ENCODE assay signal across 1 cellular context in genomic region chr16:10309271-10309932, GRCh38.
A peak's percentile ranks its signal among the peaks of the same experiment; 100 is the strongest.
TF ChIP-seq lines count a peak whose summit lies in the region.

No MANE protein-coding gene starts in this region.

TF ChIP-seq in K562, 482 proteins besides CTCF, POLR2A, EP300 and RAD21 (continued from another document and continues in another):
- TF ChIP-seq SMAD4 (CRISPR knock-in tag; conservative IDR thresholded peaks at IDR 0.05) = no peak
- TF ChIP-seq POU5F1 (IDR thresholded peaks at IDR 0.05; ENCODE audit: borderline replicate concordance, low read depth, low read length, partially characterized antibody) = no peak
- peak; percentile 45; the same call in 1 of the 2 replicates for TF ChIP-seq HMBOX1 (IDR thresholded peaks at IDR 0.05)
- no peak for TF ChIP-seq MTA2 (IDR thresholded peaks at IDR 0.05; ENCODE audit: low read depth)
- TF ChIP-seq, protein P1, sequence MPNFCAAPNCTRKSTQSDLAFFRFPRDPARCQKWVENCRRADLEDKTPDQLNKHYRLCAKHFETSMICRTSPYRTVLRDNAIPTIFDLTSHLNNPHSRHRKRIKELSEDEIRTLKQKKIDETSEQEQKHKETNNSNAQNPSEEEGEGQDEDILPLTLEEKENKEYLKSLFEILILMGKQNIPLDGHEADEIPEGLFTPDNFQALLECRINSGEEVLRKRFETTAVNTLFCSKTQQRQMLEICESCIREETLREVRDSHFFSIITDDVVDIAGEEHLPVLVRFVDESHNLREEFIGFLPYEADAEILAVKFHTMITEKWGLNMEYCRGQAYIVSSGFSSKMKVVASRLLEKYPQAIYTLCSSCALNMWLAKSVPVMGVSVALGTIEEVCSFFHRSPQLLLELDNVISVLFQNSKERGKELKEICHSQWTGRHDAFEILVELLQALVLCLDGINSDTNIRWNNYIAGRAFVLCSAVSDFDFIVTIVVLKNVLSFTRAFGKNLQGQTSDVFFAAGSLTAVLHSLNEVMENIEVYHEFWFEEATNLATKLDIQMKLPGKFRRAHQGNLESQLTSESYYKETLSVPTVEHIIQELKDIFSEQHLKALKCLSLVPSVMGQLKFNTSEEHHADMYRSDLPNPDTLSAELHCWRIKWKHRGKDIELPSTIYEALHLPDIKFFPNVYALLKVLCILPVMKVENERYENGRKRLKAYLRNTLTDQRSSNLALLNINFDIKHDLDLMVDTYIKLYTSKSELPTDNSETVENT (CRISPR knock-in tag; IDR thresholded peaks at IDR 0.05) = no peak
- TF ChIP-seq TEAD4 (IDR thresholded peaks at IDR 0.05; ENCODE audit: low read length) = peak; percentile 44; the same call in 1 of the 2 replicates
- no peak for TF ChIP-seq TEAD4 (CRISPR knock-in tag; IDR thresholded peaks at IDR 0.05; ENCODE audit: borderline replicate concordance)
- peak; percentile 51; the same call in 1 of the 2 replicates for TF ChIP-seq TAL1 (IDR thresholded peaks at IDR 0.05)
- TF ChIP-seq ZNF589 (CRISPR knock-in tag; IDR thresholded peaks at IDR 0.05; ENCODE audit: low read depth) = no peak
- 0 out of 4 replicates have a peak, but pooled peaks of 1 of the 2 experiments have one; percentile 6 for TF ChIP-seq RCOR1 (IDR thresholded peaks at IDR 0.05; ENCODE audit: borderline replicate concordance in 1 of 2, low read depth in 2 of 2, low read length in 2 of 2)
- TF ChIP-seq CREM (IDR thresholded peaks at IDR 0.05; ENCODE audit: low read depth) = peak; percentile 7; the same call in 1 of the 2 replicates
- TF ChIP-seq ESRRB (CRISPR knock-in tag; IDR thresholded peaks at IDR 0.05; ENCODE audit: borderline replicate concordance) = no peak
- TF ChIP-seq LCOR (CRISPR knock-in tag; IDR thresholded peaks at IDR 0.05) = no peak
- no peak for TF ChIP-seq AFF4 (CRISPR knock-in tag; IDR thresholded peaks at IDR 0.05)
- no peak for TF ChIP-seq TEAD1 (CRISPR knock-in tag; IDR thresholded peaks at IDR 0.05)
- no peak for TF ChIP-seq BDP1 (IDR thresholded peaks at IDR 0.05; ENCODE audit: insufficient read depth, insufficient read length)
- TF ChIP-seq SP1 (CRISPR knock-in tag; IDR thresholded peaks at IDR 0.05) = no peak
- TF ChIP-seq RAD51 (IDR thresholded peaks at IDR 0.05; ENCODE audit: borderline replicate concordance, low read depth) = no peak
- TF ChIP-seq ETV6 (IDR thresholded peaks at IDR 0.05; ENCODE audit: borderline replicate concordance in 1 of 2, low read depth in 2 of 2, low read length in 1 of 2) = no peak
- TF ChIP-seq ETV6 (CRISPR knock-in tag; IDR thresholded peaks at IDR 0.05; ENCODE audit: borderline replicate concordance) = no peak
- no peak for TF ChIP-seq PML (IDR thresholded peaks at IDR 0.05; ENCODE audit: low read length)
- peak in 1 of 2 experiments; percentile 61 for TF ChIP-seq KDM1A (IDR thresholded peaks at IDR 0.05)
- no peak for TF ChIP-seq ZNF282 (CRISPR knock-in tag; IDR thresholded peaks at IDR 0.05)
- no peak for TF ChIP-seq EZH2 (IDR thresholded peaks at IDR 0.05; ENCODE audit: borderline replicate concordance, low read depth, low read length)
- TF ChIP-seq ZNF764 (CRISPR knock-in tag; IDR thresholded peaks at IDR 0.05; ENCODE audit: low read depth) = no peak
- no peak for TF ChIP-seq MAFG (tag; conservative IDR thresholded peaks at IDR 0.05)
- 0 out of 2 replicates have a peak, but pooled peaks have one; percentile 37 for TF ChIP-seq SMARCE1 (IDR thresholded peaks at IDR 0.05)
- no peak for TF ChIP-seq KAT7 (CRISPR knock-in tag; IDR thresholded peaks at IDR 0.05; ENCODE audit: borderline replicate concordance)
- no peak for TF ChIP-seq FIP1L1 (IDR thresholded peaks at IDR 0.05; ENCODE audit: low read depth, low read length, poor library complexity, severe bottlenecking)
- no peak for TF ChIP-seq PURB (CRISPR knock-in tag; IDR thresholded peaks at IDR 0.05; ENCODE audit: low read depth)
- TF ChIP-seq HCFC1 (IDR thresholded peaks at IDR 0.05; ENCODE audit: low read depth, low read length) = no peak
- TF ChIP-seq DDX20 (tag; IDR thresholded peaks at IDR 0.05; ENCODE audit: low read depth) = no peak
- TF ChIP-seq EGR1 (conservative IDR thresholded peaks at IDR 0.05) = peak; percentile 84
- no peak for TF ChIP-seq MCM3 (IDR thresholded peaks at IDR 0.05)
- no peak for TF ChIP-seq SUPT5H (IDR thresholded peaks at IDR 0.05)
- no peak for TF ChIP-seq PYGO2 (tag; IDR thresholded peaks at IDR 0.05)
- no peak for TF ChIP-seq ZKSCAN8 (CRISPR knock-in tag; IDR thresholded peaks at IDR 0.05)
- no peak for TF ChIP-seq FOXA1 (IDR thresholded peaks at IDR 0.05; ENCODE audit: borderline replicate concordance)
- TF ChIP-seq, protein P2, sequence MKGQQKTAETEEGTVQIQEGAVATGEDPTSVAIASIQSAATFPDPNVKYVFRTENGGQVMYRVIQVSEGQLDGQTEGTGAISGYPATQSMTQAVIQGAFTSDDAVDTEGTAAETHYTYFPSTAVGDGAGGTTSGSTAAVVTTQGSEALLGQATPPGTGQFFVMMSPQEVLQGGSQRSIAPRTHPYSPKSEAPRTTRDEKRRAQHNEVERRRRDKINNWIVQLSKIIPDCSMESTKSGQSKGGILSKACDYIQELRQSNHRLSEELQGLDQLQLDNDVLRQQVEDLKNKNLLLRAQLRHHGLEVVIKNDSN (CRISPR knock-in tag; IDR thresholded peaks at IDR 0.05) = no peak
- TF ChIP-seq SIRT6 (IDR thresholded peaks at IDR 0.05; ENCODE audit: low read depth, low read length) = no peak
- TF ChIP-seq NCOA6 (IDR thresholded peaks at IDR 0.05) = no peak
- TF ChIP-seq, protein P3, sequence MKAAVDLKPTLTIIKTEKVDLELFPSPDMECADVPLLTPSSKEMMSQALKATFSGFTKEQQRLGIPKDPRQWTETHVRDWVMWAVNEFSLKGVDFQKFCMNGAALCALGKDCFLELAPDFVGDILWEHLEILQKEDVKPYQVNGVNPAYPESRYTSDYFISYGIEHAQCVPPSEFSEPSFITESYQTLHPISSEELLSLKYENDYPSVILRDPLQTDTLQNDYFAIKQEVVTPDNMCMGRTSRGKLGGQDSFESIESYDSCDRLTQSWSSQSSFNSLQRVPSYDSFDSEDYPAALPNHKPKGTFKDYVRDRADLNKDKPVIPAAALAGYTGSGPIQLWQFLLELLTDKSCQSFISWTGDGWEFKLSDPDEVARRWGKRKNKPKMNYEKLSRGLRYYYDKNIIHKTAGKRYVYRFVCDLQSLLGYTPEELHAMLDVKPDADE (conservative IDR thresholded peaks at IDR 0.05; ENCODE audit: control insufficient read depth, low read depth, low read length) = no peak
- TF ChIP-seq ZBTB12 (CRISPR knock-in tag; IDR thresholded peaks at IDR 0.05) = no peak
- TF ChIP-seq ZEB2 (IDR thresholded peaks at IDR 0.05) = peak; percentile 57; the same call in 1 of the 2 replicates
- no peak for TF ChIP-seq NCOA1 (IDR thresholded peaks at IDR 0.05; ENCODE audit: low read depth)
- 0 out of 4 replicates have a peak, but pooled peaks of 1 of the 2 experiments have one; percentile 16 for TF ChIP-seq HDAC1 (IDR thresholded peaks at IDR 0.05)
- no peak for TF ChIP-seq NFXL1 (CRISPR knock-in tag; IDR thresholded peaks at IDR 0.05)
- no peak for TF ChIP-seq IRF2 (CRISPR knock-in tag; IDR thresholded peaks at IDR 0.05)
- no peak for TF ChIP-seq FOXP1 (CRISPR knock-in tag; IDR thresholded peaks at IDR 0.05)
- TF ChIP-seq DPF2 (IDR thresholded peaks at IDR 0.05) = peak; percentile 44; the same call in 1 of the 2 replicates
- TF ChIP-seq DNMT1 (IDR thresholded peaks at IDR 0.05) = no peak
- no peak for TF ChIP-seq DACH1 (IDR thresholded peaks at IDR 0.05; ENCODE audit: partially characterized antibody)
- peak; percentile 67 for TF ChIP-seq TCF3 (CRISPR knock-in tag; IDR thresholded peaks at IDR 0.05)
- TF ChIP-seq MTA1 (IDR thresholded peaks at IDR 0.05; ENCODE audit: borderline replicate concordance) = no peak
- peak; percentile 58 for TF ChIP-seq CBFA2T2 (conservative IDR thresholded peaks at IDR 0.05)
- TF ChIP-seq ETS2 (tag; IDR thresholded peaks at IDR 0.05; ENCODE audit: borderline replicate concordance, poor library complexity, severe bottlenecking) = no peak
- TF ChIP-seq ZNF785 (CRISPR knock-in tag; IDR thresholded peaks at IDR 0.05) = no peak
- no peak for TF ChIP-seq ZNF316 (IDR thresholded peaks at IDR 0.05)
- no peak for TF ChIP-seq NR2C2 (CRISPR knock-in tag; IDR thresholded peaks at IDR 0.05)
- TF ChIP-seq NR2C2 (tag; IDR thresholded peaks at IDR 0.05) = peak; percentile 50
- TF ChIP-seq ZNF146 (CRISPR knock-in tag; IDR thresholded peaks at IDR 0.05; ENCODE audit: unreplicated experiment) = no peak
- TF ChIP-seq CBFA2T3 (IDR thresholded peaks at IDR 0.05) = peak; percentile 78
- no peak for TF ChIP-seq PPARD (CRISPR knock-in tag; IDR thresholded peaks at IDR 0.05)
- TF ChIP-seq ZNF124 (CRISPR knock-in tag; IDR thresholded peaks at IDR 0.05) = no peak
